14 cellular contexts compared by ENCODE assay signal in the genomic region with DNA sequence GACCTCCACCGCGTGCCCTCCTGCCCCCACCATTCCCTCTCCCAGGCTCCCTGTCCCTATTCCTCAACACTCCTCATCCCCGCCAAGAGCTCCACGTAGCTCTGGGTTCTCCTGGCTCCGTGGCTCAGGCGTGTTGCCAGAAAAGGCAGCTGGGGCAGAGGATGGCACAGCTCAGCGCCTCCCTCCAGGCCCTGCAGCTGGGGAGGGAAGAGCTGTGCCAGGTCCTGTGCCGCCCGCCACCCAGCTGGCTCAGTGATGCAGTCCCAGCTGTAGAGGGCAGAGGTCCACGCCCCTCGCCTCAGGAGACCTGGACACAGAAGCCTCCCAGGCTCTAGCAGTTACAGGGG. TPM values are rescaled to one million over a fixed set of nuclear protein-coding genes. Genes with fewer than 3 reads are reported as not detected.
DNase-seq lines count a peak whose midpoint lies in the region; ATAC-seq and TF ChIP-seq lines count a peak whose summit lies in the region.
"Had no signal": no experiment of that assay in that cellular context is flagged by ENCODE, and none has a peak within 500 bp of the region (broad histone marks: within the 10 kb centered on the region; RNA-seq: fewer than 3 reads in every experiment).

No MANE protein-coding gene starts in this region.

- H3K9me3 ChIP-seq in thoracic aorta (no peaks in the 10 kb centered on the region), left lung (no peaks in the 10 kb centered on the region)

- ATAC-seq in thoracic aorta (ENCODE audit: insufficient number of reproducible peaks, low FRiP score, low read depth) = no peak
- no peak for ATAC-seq in left lung
- ATAC-seq: activated CD4-positive, alpha-beta T cell treated with anti-CD3 and anti-CD28 coated beads for 36 hours had no signal

- H3K4me1 Mint-ChIP-seq in dendritic cell treated with granulocyte-macrophage colony-stimulating factor and Interleukin-4, amounts not matched to agents 40 ng/mL and 50 ng/mL, for 4 days (ENCODE audit: low read depth) = peaks cover 28% of the 10 kb centered on the region

- peak overlapping the region; percentile 10 for H3K27ac Mint-ChIP-seq in dendritic cell treated with granulocyte-macrophage colony-stimulating factor and Interleukin-4, amounts not matched to agents 40 ng/mL and 50 ng/mL, for 4 days
- H3K27ac Mint-ChIP-seq: activated CD4-positive, alpha-beta T cell treated with anti-CD3 and anti-CD28 coated beads for 36 hours; memory B cell had no signal

- no peaks in the 10 kb centered on the region for H3K27me3 ChIP-seq in thoracic aorta (replicated peaks; ENCODE audit: insufficient read depth)
- H3K27me3 ChIP-seq in left lung = no peaks in the 10 kb centered on the region

- H3K36me3 ChIP-seq in thoracic aorta (peaks cover 46% of the 10 kb centered on the region), left lung (peaks cover 0 to 57% of the 10 kb centered on the region in 2 donors)

- H3K27ac ChIP-seq in thoracic aorta = peak overlapping the region; percentile 67 to 95
- no peak overlapping the region for H3K27ac ChIP-seq in left lung
- H3K27ac ChIP-seq: SK-N-MC had no signal

- no peak overlapping the region for H3K4me3 Mint-ChIP-seq in dendritic cell treated with granulocyte-macrophage colony-stimulating factor and Interleukin-4, amounts not matched to agents 40 ng/mL and 50 ng/mL, for 4 days
- H3K4me3 Mint-ChIP-seq: activated CD4-positive, alpha-beta T cell treated with anti-CD3 and anti-CD28 coated beads for 36 hours; memory B cell had no signal

- no peak for TF ChIP-seq CTCF in thoracic aorta (IDR thresholded peaks at IDR 0.05)
- TF ChIP-seq CTCF in left lung (IDR thresholded peaks at IDR 0.05) = no peak

- intact Hi-C loops in dendritic cell treated with granulocyte-macrophage colony-stimulating factor and Interleukin-4, amounts not matched to agents 40 ng/mL and 50 ng/mL, for 4 days (cut with micrococcal nuclease) = no loop called here
- intact Hi-C loops in left lung (cut with DNase I) = no loop called here

- H3K9me3 Mint-ChIP-seq in dendritic cell treated with granulocyte-macrophage colony-stimulating factor and Interleukin-4, amounts not matched to agents 40 ng/mL and 50 ng/mL, for 4 days = no peaks in the 10 kb centered on the region
- H3K9me3 Mint-ChIP-seq: memory B cell had no signal

- peaks cover 79% of the 10 kb centered on the region for H3K36me3 Mint-ChIP-seq in dendritic cell treated with granulocyte-macrophage colony-stimulating factor and Interleukin-4, amounts not matched to agents 40 ng/mL and 50 ng/mL, for 4 days (ENCODE audit: low read depth)

- peaks cover 58 to 67% of the 10 kb centered on the region in 2 donors for H3K4me1 ChIP-seq in thoracic aorta (ENCODE audit: control insufficient read depth in 1 of 2, low read depth in 2 of 2)
- H3K4me1 ChIP-seq in left lung = peaks cover 12 to 41% of the 10 kb centered on the region in 2 donors

- H3K4me3 ChIP-seq in thoracic aorta (peak overlapping the region; percentile 92), left lung (no peak overlapping the region)
- H3K4me3 ChIP-seq: SK-N-MC had no signal

- H3K27me3 Mint-ChIP-seq in dendritic cell treated with granulocyte-macrophage colony-stimulating factor and Interleukin-4, amounts not matched to agents 40 ng/mL and 50 ng/mL, for 4 days = no peaks in the 10 kb centered on the region
- H3K27me3 Mint-ChIP-seq: activated CD4-positive, alpha-beta T cell treated with anti-CD3 and anti-CD28 coated beads for 36 hours; memory B cell had no signal

- DNase-seq in NCI-H1694 treated with DMSO at 0.1 percent for 48 hours (lab: John Stamatoyannopoulos, UW) (peak; percentile 79), medulla oblongata (ENCODE audit: extremely low spot score) (peak; percentile 97), thoracic aorta (ENCODE audit: low spot score) (no peak), NCI-H2171 treated with DMSO at 0.1 percent for 48 hours (lab: John Stamatoyannopoulos, UW) (no peak), left lung (no peak), retina (no peak)
- DNase-seq: activated CD4-positive, alpha-beta T cell treated with anti-CD3 and anti-CD28 coated beads for 36 hours; activated naive CD4-positive, alpha-beta T cell treated with anti-CD3 and anti-CD28 coated beads, Interleukin-2, amount 50 U/mL, for 16 hours; NCI-H82 had no signal

RNA-seq across cellular contexts. Expression of a gene that starts 4.2 kb away (rescaled TPM):
- total RNA-seq in thoracic aorta (100 to 1,000 TPM; 106 to 159 TPM), left lung (10 to 100 TPM; 81.8 to 90.3 TPM)

RNA-seq across cellular contexts. Expression of a gene that starts 4.6 kb away (rescaled TPM):
- total RNA-seq in thoracic aorta = 10 to 100 TPM in 1 of 2 donors, 1 to 10 TPM in 1; 5.9 to 11.9 TPM
- total RNA-seq in left lung = 1 to 10 TPM; 5.8 to 8.6 TPM

RNA-seq across cellular contexts. Expression of a gene that starts 22.8 kb away (rescaled TPM):
- total RNA-seq in thoracic aorta (not detected), left lung (not detected)
- total RNA-seq: activated CD4-positive, alpha-beta T cell treated with anti-CD3 and anti-CD28 coated beads for 36 hours; glomerular endothelial cell; MCF 10A had no signal

Comparison
In these comparisons a context has a peak if more than half of its experiments do, and no peak if none do; other contexts are left out.
1. DNase-seq: peak in NCI-H1694 treated with DMSO at 0.1 percent for 48 hours (single experiment) and medulla oblongata (single experiment); none in thoracic aorta (single experiment), NCI-H2171 treated with DMSO at 0.1 percent for 48 hours (single experiment), left lung (0 of 2) and retina (single experiment).
2. H3K27ac ChIP-seq: peak in thoracic aorta (2 of 2); none in left lung (0 of 2).